In the genomic region with DNA sequence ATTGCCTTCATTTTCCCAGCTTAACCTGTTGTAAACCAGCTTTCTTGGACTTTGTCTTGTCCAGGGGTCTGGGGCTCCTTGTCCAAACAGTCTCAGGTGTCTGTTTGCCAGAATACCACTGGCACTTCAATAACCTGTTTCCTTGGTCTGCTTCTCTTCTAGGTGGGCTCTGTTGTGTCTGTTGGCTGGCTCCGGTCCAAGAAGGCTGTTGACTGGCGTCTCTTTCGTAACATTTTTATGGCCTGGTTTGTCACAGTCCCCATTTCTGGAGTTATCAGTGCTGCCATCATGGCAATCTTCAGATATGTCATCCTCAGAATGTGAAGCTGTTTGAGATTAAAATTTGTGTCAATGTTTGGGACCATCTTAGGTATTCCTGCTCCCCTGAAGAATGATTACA, we compare ENCODE assay signal across 22 cellular contexts. TPM values are rescaled to one million over a fixed set of nuclear protein-coding genes. Genes with fewer than 3 reads are reported as not detected.
DNase-seq lines count a peak whose midpoint lies in the region; ATAC-seq, FAIRE-seq and TF ChIP-seq lines count a peak whose summit lies in the region.
"Had no signal": no experiment of that assay in that cellular context is flagged by ENCODE, and none has a peak within 500 bp of the region (broad histone marks: within the 10 kb centered on the region; RNA-seq: fewer than 3 reads in every experiment).

No MANE protein-coding gene starts in this region.

- peaks cover 4% of the 10 kb centered on the region for H3K4me1 Mint-ChIP-seq in brain
- H3K4me1 Mint-ChIP-seq: nephron had no signal

- ATAC-seq in HepG2 (no peak), right lobe of liver (no peak), HG03342 (IDR thresholded peaks at IDR 0.05; ENCODE audit: unreplicated experiment) (no peak), GM18870 (IDR thresholded peaks at IDR 0.05; ENCODE audit: unreplicated experiment) (no peak), HG02981 (IDR thresholded peaks at IDR 0.05; ENCODE audit: unreplicated experiment) (no peak)
- ATAC-seq: activated CD4-positive, CD25-positive, alpha-beta regulatory T cell treated with anti-CD3 and anti-CD28 coated beads, Interleukin-2, amount 50 U/mL, for 24 hours had no signal

- H3K4me3 Mint-ChIP-seq in brain: no peak overlapping the region
- H3K4me3 Mint-ChIP-seq: activated naive CD8-positive, alpha-beta T cell treated with anti-CD3 and anti-CD28 coated beads for 36 hours; nephron; T-helper 2 cell treated with Interferon-gamma antibody and Interleukin-4, amounts not matched to agents 5 μg/mL and 100 μg/mL, for 36 hours had no signal

- H3K4me3 ChIP-seq in HepG2 (replicated peaks in 1 of 3; ENCODE audit: insufficient read depth in 1 of 3, low read depth in 2 of 3, low read length in 3 of 3) (no peak overlapping the region), right lobe of liver (no peak overlapping the region)
- H3K4me3 ChIP-seq: lung, spleen, testis had no signal

- TF ChIP-seq POLR2A in HepG2 (IDR thresholded peaks at IDR 0.05; ENCODE audit: insufficient read depth in 1 of 2, low read depth in 2 of 2, low read length in 2 of 2) (no peak), right lobe of liver (IDR thresholded peaks at IDR 0.05) (no peak)

- H3K9ac ChIP-seq in HepG2 (ENCODE audit: insufficient read depth, low read depth, low read length): no peak overlapping the region

- intact Hi-C loops in HepG2 (cut with micrococcal nuclease; ENCODE audit: unreplicated experiment): no loop called here
- intact Hi-C loops in right lobe of liver (cut with DNase I): no loop called here

- no peak overlapping the region for H3K27ac ChIP-seq in HepG2 (ENCODE audit: extremely low read length, insufficient read depth, low read length)
- no peak overlapping the region for H3K27ac ChIP-seq in right lobe of liver
- H3K27ac ChIP-seq: brain microvascular endothelial cell, spleen, testis had no signal

- no peaks in the 10 kb centered on the region for H3K27me3 Mint-ChIP-seq in brain
- H3K27me3 Mint-ChIP-seq: activated naive CD8-positive, alpha-beta T cell treated with anti-CD3 and anti-CD28 coated beads for 36 hours had no signal

- H3K79me2 ChIP-seq in HepG2 (ENCODE audit: insufficient read depth, low read length): peaks cover 2% of the 10 kb centered on the region

- no peaks in the 10 kb centered on the region for H3K9me3 Mint-ChIP-seq in brain
- H3K9me3 Mint-ChIP-seq: activated naive CD8-positive, alpha-beta T cell treated with anti-CD3 and anti-CD28 coated beads for 36 hours; nephron; T-helper 2 cell treated with Interferon-gamma antibody and Interleukin-4, amounts not matched to agents 5 μg/mL and 100 μg/mL, for 36 hours had no signal

- BruUV-seq in HepG2 (replicated peaks; lab: Mats Ljungman, UMichigan): no TSS peak

- H3K36me3 Mint-ChIP-seq in brain: peaks cover 70% of the 10 kb centered on the region

- POLR2A ChIA-PET in HepG2 (lab: Yijun Ruan, JAX): no interaction called here

- H3K9me3 ChIP-seq in HepG2 (ENCODE audit: low read length) (no peaks in the 10 kb centered on the region), right lobe of liver (no peaks in the 10 kb centered on the region)
- H3K9me3 ChIP-seq: spleen, testis had no signal

- DNase-seq in HepG2 (ENCODE audit: low spot score) (no peak), right lobe of liver (no peak), NCI-H2029 (lab: John Stamatoyannopoulos, UW) (peak; percentile 16), islet precursor cell (no peak)
- DNase-seq: activated naive CD8-positive, alpha-beta T cell treated with anti-CD3 and anti-CD28 coated beads for 36 hours; brain microvascular endothelial cell; NCI-H1694; NCI-H446 treated with DMSO at 0.1 percent for 48 hours; spleen; testis had no signal

- no peak for TF ChIP-seq RAD21 in HepG2 (CRISPR knock-in tag; IDR thresholded peaks at IDR 0.05)

- H4K20me1 ChIP-seq in HepG2 (ENCODE audit: insufficient read depth, low read length): no peaks in the 10 kb centered on the region

- H3K4me2 ChIP-seq in HepG2 (ENCODE audit: low read depth, low read length): no peak overlapping the region

- H3K27me3 ChIP-seq in HepG2 (ENCODE audit: control insufficient read depth in 1 of 2, insufficient read depth in 2 of 2, low read length in 2 of 2) (no peaks in the 10 kb centered on the region), right lobe of liver (no peaks in the 10 kb centered on the region)
- H3K27me3 ChIP-seq: brain microvascular endothelial cell, spleen, testis had no signal

- H3K36me3 ChIP-seq in HepG2 (replicated peaks in 1 of 2; ENCODE audit: control insufficient read depth in 1 of 2, insufficient read depth in 2 of 2, low read length in 2 of 2) (peaks cover 21 to 60% of the 10 kb centered on the region in 2 experiments), right lobe of liver (peaks cover 7 to 64% (median 24%) of the 10 kb centered on the region in 4 donors)

- no peak for TF ChIP-seq EP300 in HepG2 (IDR thresholded peaks at IDR 0.05; ENCODE audit: low read depth in 2 of 2, low read length in 2 of 2)
- no peak for TF ChIP-seq EP300 in HepG2 (CRISPR knock-in tag; IDR thresholded peaks at IDR 0.05; ENCODE audit: borderline replicate concordance)

- peak overlapping the region in 3 of 5 experiments; percentile 6 to 24 (median 19) for H3K27ac Mint-ChIP-seq in brain
- H3K27ac Mint-ChIP-seq: activated naive CD8-positive, alpha-beta T cell treated with anti-CD3 and anti-CD28 coated beads for 36 hours; nephron; T-helper 2 cell treated with Interferon-gamma antibody and Interleukin-4, amounts not matched to agents 5 μg/mL and 100 μg/mL, for 36 hours had no signal

- FAIRE-seq in HepG2 (lab: Jason Lieb, UNC): no peak
- FAIRE-seq: H54 had no signal

- no peak for TF ChIP-seq CTCF in HepG2 (CRISPR knock-in tag; IDR thresholded peaks at IDR 0.05)
- TF ChIP-seq CTCF in right lobe of liver (IDR thresholded peaks at IDR 0.05): no peak
- no peak for TF ChIP-seq CTCF in brain (conservative IDR thresholded peaks at IDR 0.05)

- H3K4me1 ChIP-seq in HepG2 (ENCODE audit: insufficient read depth, low read length) (peaks cover 27% of the 10 kb centered on the region), right lobe of liver (peaks cover 0 to 31% (median 0%) of the 10 kb centered on the region in 4 donors)
- H3K4me1 ChIP-seq: testis had no signal

- 96% methylated on average over 3 of the region's 3 CpGs for WGBS in HepG2 (ENCODE audit: low lambda C conversion rate)
- WGBS in right lobe of liver (ENCODE audit: insufficient coverage, low coverage, low lambda C conversion rate, missing lambda C conversion rate): 46% methylated on average over 3 of the region's 3 CpGs

- in situ Hi-C loops in HepG2 (cut with HindIII; ENCODE audit: extremely low pct_ligation_motif_present, low pct_unique_long_range_greater_than_20kb): no loop called here

- CTCF ChIA-PET in HepG2 (lab: Yijun Ruan, JAX; ENCODE audit: low intra/inter-chr PET ratio, low total read pairs): no interaction called here

- H2AFZ ChIP-seq in HepG2 (ENCODE audit: low read length): no peak overlapping the region

RNA-seq across cellular contexts. Expression of gene SLC20A1, which starts 17.0 kb away (rescaled TPM):
- total RNA-seq in HepG2 (2016; rRNA removed; fragmentation: Illumina TruSeq; extraction: Trizol) (60.1 and 85.9 TPM in 2 replicates), right lobe of liver (100 to 1,000 TPM in 1 of 6 experiments, 10 to 100 TPM in 5; 14.3 to 103 (median 26.8) TPM)
- 12.7 and 13.6 TPM in 2 replicates for total RNA-seq in HepG2 (2016; cell fraction: cytosol; rRNA removed; fragmentation: Illumina TruSeq; extraction: Trizol; ENCODE audit: low read depth)
- total RNA-seq in HepG2 (2016; cell fraction: insoluble cytoplasmic fraction; rRNA removed; fragmentation: Illumina TruSeq; extraction: Trizol): 58.0 and 89.3 TPM in 2 replicates
- 41.9 and 44.0 TPM in 2 replicates for total RNA-seq in HepG2 (2016; cell fraction: membrane; rRNA removed; fragmentation: Illumina TruSeq; extraction: Trizol)
- 130 and 144 TPM in 2 replicates for total RNA-seq in HepG2 (2016; cell fraction: nucleus; rRNA removed; fragmentation: Illumina TruSeq; extraction: Trizol)
- polyA plus RNA-seq in HepG2 (2011; rRNA removed) (54.0 and 70.6 TPM in 2 replicates), brain (ENCODE audit: insufficient read depth, low read depth, low replicate concordance) (32.6 TPM)
- 47.5 and 83.7 TPM in 2 replicates for polyA plus RNA-seq in HepG2 (2011; cell fraction: cytosol; rRNA removed)
- polyA plus RNA-seq in HepG2 (2011; cell fraction: nucleus; rRNA removed): 80.6 and 124 TPM in 2 replicates
- polyA plus RNA-seq in HepG2 (2012): 121 and 142 TPM in 2 replicates
- polyA plus RNA-seq in HepG2 (2016; cell fraction: cytosol; fragmentation: Illumina TruSeq; extraction: Trizol; ENCODE audit: low read depth): 7.3 and 8.2 TPM in 2 replicates
- 42.8 and 44.4 TPM in 2 replicates for polyA plus RNA-seq in HepG2 (2016; cell fraction: insoluble cytoplasmic fraction; fragmentation: Illumina TruSeq; extraction: Trizol; ENCODE audit: low read depth)
- 21.0 and 21.5 TPM in 2 replicates for polyA plus RNA-seq in HepG2 (2016; cell fraction: membrane; fragmentation: Illumina TruSeq; extraction: Trizol; ENCODE audit: low read depth)
- polyA plus RNA-seq in HepG2 (2016; cell fraction: nucleus; fragmentation: Illumina TruSeq; extraction: Trizol; ENCODE audit: insufficient read depth, low read depth): 155 and 157 TPM in 2 replicates
- polyA minus RNA-seq in HepG2 (2011; rRNA and poly(A)+ RNA removed; ENCODE audit: low replicate concordance): 36.0 and 75.9 TPM in 2 replicates
- polyA minus RNA-seq in HepG2 (2011; cell fraction: cytosol; rRNA and poly(A)+ RNA removed): 63.7 and 90.7 TPM in 2 replicates
- 154 and 209 TPM in 2 replicates for polyA minus RNA-seq in HepG2 (2011; cell fraction: nucleus; rRNA and poly(A)+ RNA removed)

RNA-seq across cellular contexts. Expression of gene NT5DC4, which starts 58.1 kb away (rescaled TPM):
- 2.4 and 4.2 TPM in 2 replicates for total RNA-seq in HepG2 (2016; rRNA removed; fragmentation: Illumina TruSeq; extraction: Trizol)
- total RNA-seq in HepG2 (2016; cell fraction: cytosol; rRNA removed; fragmentation: Illumina TruSeq; extraction: Trizol; ENCODE audit: low read depth): 0.30 and 0.35 TPM in 2 replicates
- total RNA-seq in HepG2 (2016; cell fraction: insoluble cytoplasmic fraction; rRNA removed; fragmentation: Illumina TruSeq; extraction: Trizol): 0.24 and 3.4 TPM in 2 replicates
- total RNA-seq in HepG2 (2016; cell fraction: membrane; rRNA removed; fragmentation: Illumina TruSeq; extraction: Trizol): 2.8 and 6.4 TPM in 2 replicates
- 2.9 and 7.5 TPM in 2 replicates for total RNA-seq in HepG2 (2016; cell fraction: nucleus; rRNA removed; fragmentation: Illumina TruSeq; extraction: Trizol)
- polyA plus RNA-seq in HepG2 (2011; rRNA removed): 0.04 and 0.07 TPM in 2 replicates
- not detected in 2 replicates for polyA plus RNA-seq in HepG2 (2011; cell fraction: cytosol; rRNA removed)
- polyA plus RNA-seq in HepG2 (2011; cell fraction: nucleus; rRNA removed): 0.14 TPM in 2 replicates
- 0.30 TPM in 1 of 2 replicates, not detected in the other for polyA plus RNA-seq in HepG2 (2012)
- polyA plus RNA-seq in HepG2 (2016; cell fraction: cytosol; fragmentation: Illumina TruSeq; extraction: Trizol; ENCODE audit: low read depth): 0.94 and 5.4 TPM in 2 replicates
- 0.35 and 2.3 TPM in 2 replicates for polyA plus RNA-seq in HepG2 (2016; cell fraction: insoluble cytoplasmic fraction; fragmentation: Illumina TruSeq; extraction: Trizol; ENCODE audit: low read depth)
- polyA plus RNA-seq in HepG2 (2016; cell fraction: membrane; fragmentation: Illumina TruSeq; extraction: Trizol; ENCODE audit: low read depth): 0.14 and 0.24 TPM in 2 replicates
- polyA plus RNA-seq in HepG2 (2016; cell fraction: nucleus; fragmentation: Illumina TruSeq; extraction: Trizol; ENCODE audit: insufficient read depth, low read depth): 0.69 and 1.0 TPM in 2 replicates
- not detected in 2 replicates for polyA minus RNA-seq in HepG2 (2011; rRNA and poly(A)+ RNA removed; ENCODE audit: low replicate concordance)
- not detected in 2 replicates for polyA minus RNA-seq in HepG2 (2011; cell fraction: cytosol; rRNA and poly(A)+ RNA removed)
- polyA minus RNA-seq in HepG2 (2011; cell fraction: nucleus; rRNA and poly(A)+ RNA removed): 1.7 TPM in 1 of 2 replicates, not detected in the other
- total RNA-seq in right lobe of liver: not detected
- polyA plus RNA-seq in brain (ENCODE audit: insufficient read depth, low read depth, low replicate concordance): not detected
- total RNA-seq: activated naive CD8-positive, alpha-beta T cell treated with anti-CD3 and anti-CD28 coated beads for 36 hours; fibroblast of lung; OCI-LY7; pulmonary artery endothelial cell had no signal
- polyA plus RNA-seq: fibroblast of lung had no signal
